1 cellular context compared by ENCODE assay signal in the genomic region with DNA sequence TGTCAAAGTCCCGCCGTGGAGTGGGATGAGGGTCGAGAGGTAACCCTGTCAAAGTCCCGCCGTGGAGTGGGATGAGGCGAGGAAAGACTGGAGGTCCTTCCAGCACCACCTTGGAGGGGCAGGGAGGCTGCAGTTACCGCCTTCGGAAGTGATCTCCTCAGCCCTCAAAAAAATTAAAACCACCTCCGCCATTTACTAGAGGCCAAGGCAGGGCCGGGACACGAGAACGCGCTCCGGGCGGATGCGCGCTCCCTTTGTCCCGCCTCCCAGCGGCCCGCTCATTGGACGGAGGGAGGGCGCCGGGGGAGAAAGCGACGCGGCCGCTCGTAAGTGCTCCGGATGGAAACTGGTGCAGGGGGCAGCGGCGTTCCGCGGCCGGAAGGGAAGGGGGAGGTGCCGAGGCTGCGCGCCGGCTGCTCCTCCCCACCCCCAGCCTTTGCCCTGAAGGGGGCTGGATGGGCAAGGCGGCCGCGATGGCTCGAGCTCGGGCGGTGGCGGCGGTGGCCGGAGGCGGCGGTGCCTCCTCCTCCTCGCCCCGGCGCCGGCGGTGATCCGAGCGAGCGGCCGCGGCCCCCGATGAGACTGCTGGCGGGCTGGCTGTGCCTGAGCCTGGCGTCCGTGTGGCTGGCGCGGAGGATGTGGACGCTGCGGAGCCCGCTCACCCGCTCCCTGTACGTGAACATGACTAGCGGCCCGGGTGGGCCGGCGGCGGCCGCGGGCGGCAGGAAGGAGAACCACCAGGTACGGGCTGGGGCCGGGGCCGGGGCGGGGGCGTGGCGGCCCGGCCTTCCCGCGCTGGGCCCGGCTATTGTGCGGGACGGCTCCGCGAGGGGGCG.
TF ChIP-seq lines count a peak whose summit lies in the region.

A gene (plus strand): TSS at position 420 of the 836 bp plus-strand sequence. CDS start 157 bp downstream, at position 577.

TF ChIP-seq in K562, 482 proteins besides CTCF, POLR2A, EP300 and RAD21 (continued from another document and continues in another):
- TF ChIP-seq, protein P1, sequence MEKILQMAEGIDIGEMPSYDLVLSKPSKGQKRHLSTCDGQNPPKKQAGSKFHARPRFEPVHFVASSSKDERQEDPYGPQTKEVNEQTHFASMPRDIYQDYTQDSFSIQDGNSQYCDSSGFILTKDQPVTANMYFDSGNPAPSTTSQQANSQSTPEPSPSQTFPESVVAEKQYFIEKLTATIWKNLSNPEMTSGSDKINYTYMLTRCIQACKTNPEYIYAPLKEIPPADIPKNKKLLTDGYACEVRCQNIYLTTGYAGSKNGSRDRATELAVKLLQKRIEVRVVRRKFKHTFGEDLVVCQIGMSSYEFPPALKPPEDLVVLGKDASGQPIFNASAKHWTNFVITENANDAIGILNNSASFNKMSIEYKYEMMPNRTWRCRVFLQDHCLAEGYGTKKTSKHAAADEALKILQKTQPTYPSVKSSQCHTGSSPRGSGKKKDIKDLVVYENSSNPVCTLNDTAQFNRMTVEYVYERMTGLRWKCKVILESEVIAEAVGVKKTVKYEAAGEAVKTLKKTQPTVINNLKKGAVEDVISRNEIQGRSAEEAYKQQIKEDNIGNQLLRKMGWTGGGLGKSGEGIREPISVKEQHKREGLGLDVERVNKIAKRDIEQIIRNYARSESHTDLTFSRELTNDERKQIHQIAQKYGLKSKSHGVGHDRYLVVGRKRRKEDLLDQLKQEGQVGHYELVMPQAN (IDR thresholded peaks at IDR 0.05; ENCODE audit: borderline replicate concordance) = no peak
- TF ChIP-seq, protein P2, sequence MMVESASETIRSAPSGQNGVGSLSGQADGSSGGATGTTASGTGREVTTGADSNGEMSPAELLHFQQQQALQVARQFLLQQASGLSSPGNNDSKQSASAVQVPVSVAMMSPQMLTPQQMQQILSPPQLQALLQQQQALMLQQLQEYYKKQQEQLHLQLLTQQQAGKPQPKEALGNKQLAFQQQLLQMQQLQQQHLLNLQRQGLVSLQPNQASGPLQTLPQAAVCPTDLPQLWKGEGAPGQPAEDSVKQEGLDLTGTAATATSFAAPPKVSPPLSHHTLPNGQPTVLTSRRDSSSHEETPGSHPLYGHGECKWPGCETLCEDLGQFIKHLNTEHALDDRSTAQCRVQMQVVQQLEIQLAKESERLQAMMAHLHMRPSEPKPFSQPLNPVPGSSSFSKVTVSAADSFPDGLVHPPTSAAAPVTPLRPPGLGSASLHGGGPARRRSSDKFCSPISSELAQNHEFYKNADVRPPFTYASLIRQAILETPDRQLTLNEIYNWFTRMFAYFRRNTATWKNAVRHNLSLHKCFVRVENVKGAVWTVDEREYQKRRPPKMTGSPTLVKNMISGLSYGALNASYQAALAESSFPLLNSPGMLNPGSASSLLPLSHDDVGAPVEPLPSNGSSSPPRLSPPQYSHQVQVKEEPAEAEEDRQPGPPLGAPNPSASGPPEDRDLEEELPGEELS (CRISPR knock-in tag; IDR thresholded peaks at IDR 0.05; ENCODE audit: borderline replicate concordance) = 0 out of 2 replicates have a peak, but pooled peaks have one; percentile 52
- TF ChIP-seq RBM14 (IDR thresholded peaks at IDR 0.05; ENCODE audit: borderline replicate concordance, insufficient read depth, low read depth, low read length) = no peak
- TF ChIP-seq POLR2B (IDR thresholded peaks at IDR 0.05; ENCODE audit: low read depth, partially characterized antibody) = peak; percentile 92
- TF ChIP-seq STAT5A (IDR thresholded peaks at IDR 0.05; ENCODE audit: borderline replicate concordance, low read length) = no peak; the same call in 1 of the 2 replicates
- peak; percentile 88 for TF ChIP-seq GTF2E2 (tag; IDR thresholded peaks at IDR 0.05)
- TF ChIP-seq, protein P3, sequence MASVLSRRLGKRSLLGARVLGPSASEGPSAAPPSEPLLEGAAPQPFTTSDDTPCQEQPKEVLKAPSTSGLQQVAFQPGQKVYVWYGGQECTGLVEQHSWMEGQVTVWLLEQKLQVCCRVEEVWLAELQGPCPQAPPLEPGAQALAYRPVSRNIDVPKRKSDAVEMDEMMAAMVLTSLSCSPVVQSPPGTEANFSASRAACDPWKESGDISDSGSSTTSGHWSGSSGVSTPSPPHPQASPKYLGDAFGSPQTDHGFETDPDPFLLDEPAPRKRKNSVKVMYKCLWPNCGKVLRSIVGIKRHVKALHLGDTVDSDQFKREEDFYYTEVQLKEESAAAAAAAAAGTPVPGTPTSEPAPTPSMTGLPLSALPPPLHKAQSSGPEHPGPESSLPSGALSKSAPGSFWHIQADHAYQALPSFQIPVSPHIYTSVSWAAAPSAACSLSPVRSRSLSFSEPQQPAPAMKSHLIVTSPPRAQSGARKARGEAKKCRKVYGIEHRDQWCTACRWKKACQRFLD (CRISPR knock-in tag; IDR thresholded peaks at IDR 0.05) = peak; percentile 86
- no peak for TF ChIP-seq MXI1 (IDR thresholded peaks at IDR 0.05; ENCODE audit: low read depth, low read length)
- peak; percentile 88 for TF ChIP-seq POLR2G (IDR thresholded peaks at IDR 0.05; ENCODE audit: low read depth, low read length)
- TF ChIP-seq ZFX (CRISPR knock-in tag; IDR thresholded peaks at IDR 0.05) = peak; percentile 93
- TF ChIP-seq ZNF431 (CRISPR knock-in tag; IDR thresholded peaks at IDR 0.05) = no peak
- no peak for TF ChIP-seq PHB2 (IDR thresholded peaks at IDR 0.05; ENCODE audit: low read depth)
- TF ChIP-seq ZSCAN32 (CRISPR knock-in tag; IDR thresholded peaks at IDR 0.05) = no peak
- TF ChIP-seq XRCC4 (IDR thresholded peaks at IDR 0.05; ENCODE audit: extremely low read depth, insufficient read depth, insufficient read length) = no peak
- 0 out of 2 replicates have a peak, but pooled peaks have one; percentile 8 for TF ChIP-seq RAD51 (IDR thresholded peaks at IDR 0.05; ENCODE audit: borderline replicate concordance, low read depth)
- TF ChIP-seq, protein P4, sequence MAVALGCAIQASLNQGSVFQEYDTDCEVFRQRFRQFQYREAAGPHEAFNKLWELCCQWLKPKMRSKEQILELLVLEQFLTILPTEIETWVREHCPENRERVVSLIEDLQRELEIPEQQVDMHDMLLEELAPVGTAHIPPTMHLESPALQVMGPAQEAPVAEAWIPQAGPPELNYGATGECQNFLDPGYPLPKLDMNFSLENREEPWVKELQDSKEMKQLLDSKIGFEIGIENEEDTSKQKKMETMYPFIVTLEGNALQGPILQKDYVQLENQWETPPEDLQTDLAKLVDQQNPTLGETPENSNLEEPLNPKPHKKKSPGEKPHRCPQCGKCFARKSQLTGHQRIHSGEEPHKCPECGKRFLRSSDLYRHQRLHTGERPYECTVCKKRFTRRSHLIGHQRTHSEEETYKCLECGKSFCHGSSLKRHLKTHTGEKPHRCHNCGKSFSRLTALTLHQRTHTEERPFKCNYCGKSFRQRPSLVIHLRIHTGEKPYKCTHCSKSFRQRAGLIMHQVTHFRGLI (CRISPR knock-in tag; IDR thresholded peaks at IDR 0.05) = no peak
- TF ChIP-seq, protein P5, sequence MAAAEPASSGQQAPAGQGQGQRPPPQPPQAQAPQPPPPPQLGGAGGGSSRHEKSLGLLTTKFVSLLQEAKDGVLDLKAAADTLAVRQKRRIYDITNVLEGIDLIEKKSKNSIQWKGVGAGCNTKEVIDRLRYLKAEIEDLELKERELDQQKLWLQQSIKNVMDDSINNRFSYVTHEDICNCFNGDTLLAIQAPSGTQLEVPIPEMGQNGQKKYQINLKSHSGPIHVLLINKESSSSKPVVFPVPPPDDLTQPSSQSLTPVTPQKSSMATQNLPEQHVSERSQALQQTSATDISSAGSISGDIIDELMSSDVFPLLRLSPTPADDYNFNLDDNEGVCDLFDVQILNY (CRISPR knock-in tag; IDR thresholded peaks at IDR 0.05) = peak; percentile 58; the same call in 1 of the 2 replicates
- TF ChIP-seq MCM3 (IDR thresholded peaks at IDR 0.05) = no peak
- TF ChIP-seq, protein P6, sequence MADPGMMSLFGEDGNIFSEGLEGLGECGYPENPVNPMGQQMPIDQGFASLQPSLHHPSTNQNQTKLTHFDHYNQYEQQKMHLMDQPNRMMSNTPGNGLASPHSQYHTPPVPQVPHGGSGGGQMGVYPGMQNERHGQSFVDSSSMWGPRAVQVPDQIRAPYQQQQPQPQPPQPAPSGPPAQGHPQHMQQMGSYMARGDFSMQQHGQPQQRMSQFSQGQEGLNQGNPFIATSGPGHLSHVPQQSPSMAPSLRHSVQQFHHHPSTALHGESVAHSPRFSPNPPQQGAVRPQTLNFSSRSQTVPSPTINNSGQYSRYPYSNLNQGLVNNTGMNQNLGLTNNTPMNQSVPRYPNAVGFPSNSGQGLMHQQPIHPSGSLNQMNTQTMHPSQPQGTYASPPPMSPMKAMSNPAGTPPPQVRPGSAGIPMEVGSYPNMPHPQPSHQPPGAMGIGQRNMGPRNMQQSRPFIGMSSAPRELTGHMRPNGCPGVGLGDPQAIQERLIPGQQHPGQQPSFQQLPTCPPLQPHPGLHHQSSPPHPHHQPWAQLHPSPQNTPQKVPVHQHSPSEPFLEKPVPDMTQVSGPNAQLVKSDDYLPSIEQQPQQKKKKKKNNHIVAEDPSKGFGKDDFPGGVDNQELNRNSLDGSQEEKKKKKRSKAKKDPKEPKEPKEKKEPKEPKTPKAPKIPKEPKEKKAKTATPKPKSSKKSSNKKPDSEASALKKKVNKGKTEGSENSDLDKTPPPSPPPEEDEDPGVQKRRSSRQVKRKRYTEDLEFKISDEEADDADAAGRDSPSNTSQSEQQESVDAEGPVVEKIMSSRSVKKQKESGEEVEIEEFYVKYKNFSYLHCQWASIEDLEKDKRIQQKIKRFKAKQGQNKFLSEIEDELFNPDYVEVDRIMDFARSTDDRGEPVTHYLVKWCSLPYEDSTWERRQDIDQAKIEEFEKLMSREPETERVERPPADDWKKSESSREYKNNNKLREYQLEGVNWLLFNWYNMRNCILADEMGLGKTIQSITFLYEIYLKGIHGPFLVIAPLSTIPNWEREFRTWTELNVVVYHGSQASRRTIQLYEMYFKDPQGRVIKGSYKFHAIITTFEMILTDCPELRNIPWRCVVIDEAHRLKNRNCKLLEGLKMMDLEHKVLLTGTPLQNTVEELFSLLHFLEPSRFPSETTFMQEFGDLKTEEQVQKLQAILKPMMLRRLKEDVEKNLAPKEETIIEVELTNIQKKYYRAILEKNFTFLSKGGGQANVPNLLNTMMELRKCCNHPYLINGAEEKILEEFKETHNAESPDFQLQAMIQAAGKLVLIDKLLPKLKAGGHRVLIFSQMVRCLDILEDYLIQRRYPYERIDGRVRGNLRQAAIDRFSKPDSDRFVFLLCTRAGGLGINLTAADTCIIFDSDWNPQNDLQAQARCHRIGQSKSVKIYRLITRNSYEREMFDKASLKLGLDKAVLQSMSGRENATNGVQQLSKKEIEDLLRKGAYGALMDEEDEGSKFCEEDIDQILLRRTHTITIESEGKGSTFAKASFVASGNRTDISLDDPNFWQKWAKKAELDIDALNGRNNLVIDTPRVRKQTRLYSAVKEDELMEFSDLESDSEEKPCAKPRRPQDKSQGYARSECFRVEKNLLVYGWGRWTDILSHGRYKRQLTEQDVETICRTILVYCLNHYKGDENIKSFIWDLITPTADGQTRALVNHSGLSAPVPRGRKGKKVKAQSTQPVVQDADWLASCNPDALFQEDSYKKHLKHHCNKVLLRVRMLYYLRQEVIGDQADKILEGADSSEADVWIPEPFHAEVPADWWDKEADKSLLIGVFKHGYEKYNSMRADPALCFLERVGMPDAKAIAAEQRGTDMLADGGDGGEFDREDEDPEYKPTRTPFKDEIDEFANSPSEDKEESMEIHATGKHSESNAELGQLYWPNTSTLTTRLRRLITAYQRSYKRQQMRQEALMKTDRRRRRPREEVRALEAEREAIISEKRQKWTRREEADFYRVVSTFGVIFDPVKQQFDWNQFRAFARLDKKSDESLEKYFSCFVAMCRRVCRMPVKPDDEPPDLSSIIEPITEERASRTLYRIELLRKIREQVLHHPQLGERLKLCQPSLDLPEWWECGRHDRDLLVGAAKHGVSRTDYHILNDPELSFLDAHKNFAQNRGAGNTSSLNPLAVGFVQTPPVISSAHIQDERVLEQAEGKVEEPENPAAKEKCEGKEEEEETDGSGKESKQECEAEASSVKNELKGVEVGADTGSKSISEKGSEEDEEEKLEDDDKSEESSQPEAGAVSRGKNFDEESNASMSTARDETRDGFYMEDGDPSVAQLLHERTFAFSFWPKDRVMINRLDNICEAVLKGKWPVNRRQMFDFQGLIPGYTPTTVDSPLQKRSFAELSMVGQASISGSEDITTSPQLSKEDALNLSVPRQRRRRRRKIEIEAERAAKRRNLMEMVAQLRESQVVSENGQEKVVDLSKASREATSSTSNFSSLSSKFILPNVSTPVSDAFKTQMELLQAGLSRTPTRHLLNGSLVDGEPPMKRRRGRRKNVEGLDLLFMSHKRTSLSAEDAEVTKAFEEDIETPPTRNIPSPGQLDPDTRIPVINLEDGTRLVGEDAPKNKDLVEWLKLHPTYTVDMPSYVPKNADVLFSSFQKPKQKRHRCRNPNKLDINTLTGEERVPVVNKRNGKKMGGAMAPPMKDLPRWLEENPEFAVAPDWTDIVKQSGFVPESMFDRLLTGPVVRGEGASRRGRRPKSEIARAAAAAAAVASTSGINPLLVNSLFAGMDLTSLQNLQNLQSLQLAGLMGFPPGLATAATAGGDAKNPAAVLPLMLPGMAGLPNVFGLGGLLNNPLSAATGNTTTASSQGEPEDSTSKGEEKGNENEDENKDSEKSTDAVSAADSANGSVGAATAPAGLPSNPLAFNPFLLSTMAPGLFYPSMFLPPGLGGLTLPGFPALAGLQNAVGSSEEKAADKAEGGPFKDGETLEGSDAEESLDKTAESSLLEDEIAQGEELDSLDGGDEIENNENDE (IDR thresholded peaks at IDR 0.05; ENCODE audit: low read depth, low read length) = no peak
- TF ChIP-seq BRD9 (IDR thresholded peaks at IDR 0.05; ENCODE audit: low read depth, partially characterized antibody) = peak; percentile 67
- TF ChIP-seq EHMT2 (IDR thresholded peaks at IDR 0.05) = no peak
- TF ChIP-seq, protein P7, sequence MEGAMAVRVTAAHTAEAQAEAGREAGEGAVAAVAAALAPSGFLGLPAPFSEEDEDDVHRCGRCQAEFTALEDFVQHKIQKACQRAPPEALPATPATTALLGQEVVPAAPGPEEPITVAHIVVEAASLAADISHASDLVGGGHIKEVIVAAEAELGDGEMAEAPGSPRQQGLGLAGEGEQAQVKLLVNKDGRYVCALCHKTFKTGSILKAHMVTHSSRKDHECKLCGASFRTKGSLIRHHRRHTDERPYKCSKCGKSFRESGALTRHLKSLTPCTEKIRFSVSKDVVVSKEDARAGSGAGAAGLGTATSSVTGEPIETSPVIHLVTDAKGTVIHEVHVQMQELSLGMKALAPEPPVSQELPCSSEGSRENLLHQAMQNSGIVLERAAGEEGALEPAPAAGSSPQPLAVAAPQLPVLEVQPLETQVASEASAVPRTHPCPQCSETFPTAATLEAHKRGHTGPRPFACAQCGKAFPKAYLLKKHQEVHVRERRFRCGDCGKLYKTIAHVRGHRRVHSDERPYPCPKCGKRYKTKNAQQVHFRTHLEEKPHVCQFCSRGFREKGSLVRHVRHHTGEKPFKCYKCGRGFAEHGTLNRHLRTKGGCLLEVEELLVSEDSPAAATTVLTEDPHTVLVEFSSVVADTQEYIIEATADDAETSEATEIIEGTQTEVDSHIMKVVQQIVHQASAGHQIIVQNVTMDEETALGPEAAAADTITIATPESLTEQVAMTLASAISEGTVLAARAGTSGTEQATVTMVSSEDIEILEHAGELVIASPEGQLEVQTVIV (CRISPR knock-in tag; IDR thresholded peaks at IDR 0.05; ENCODE audit: borderline replicate concordance) = no peak
- no peak for TF ChIP-seq ZNF584 (CRISPR knock-in tag; IDR thresholded peaks at IDR 0.05; ENCODE audit: low read depth)
- TF ChIP-seq RFX1 (IDR thresholded peaks at IDR 0.05) = no peak
- TF ChIP-seq HNRNPK (IDR thresholded peaks at IDR 0.05; ENCODE audit: low read depth, low read length, poor library complexity, severe bottlenecking) = no peak
- TF ChIP-seq SMAD3 (CRISPR knock-in tag; conservative IDR thresholded peaks at IDR 0.05) = 0 out of 2 replicates have a peak, but pooled peaks have one; percentile 26
